ENCODE assay signal across 28 cellular contexts in genomic region chr19:50823389-50824042, GRCh38. TPM values are rescaled to one million over a fixed set of nuclear protein-coding genes. Genes with fewer than 3 reads are reported as not detected.
DNase-seq lines count a peak whose midpoint lies in the region; ATAC-seq and TF ChIP-seq lines count a peak whose summit lies in the region.
"Had no signal": no experiment of that assay in that cellular context is flagged by ENCODE, and none has a peak within 500 bp of the region (broad histone marks: within the 10 kb centered on the region; RNA-seq: fewer than 3 reads in every experiment).

KLK1 (minus strand) TSS chr19:50823787; CDS start chr19:50823748, 39 bp downstream.

- WGBS in neuronal stem cell (ENCODE audit: extremely low coverage in 2 of 2, insufficient read length in 2 of 2, insufficient replicate concordance in 1 of 2), 2 donors = no CpG with 5 or more reads among the region's 14 CpGs

- ATAC-seq in left ventricle myocardium superior (peak; percentile 19), Right ventricle myocardium inferior (no peak), GM21529 (IDR thresholded peaks at IDR 0.05; ENCODE audit: unreplicated experiment) (no peak), natural killer cell (no peak)
- ATAC-seq: lower lobe of right lung; SK-N-SH treated with all-trans-retinoic acid at 6 μM for 48 hours; stimulated activated effector memory CD8-positive, alpha-beta T cell treated with anti-CD3 and anti-CD28 coated beads, Interleukin-12 subunit alpha, Interleukin-12 subunit beta, amount 100 ng/mL, for 72 hours had no signal

- no peak within 1 kb of the TSS for H3K4me2 ChIP-seq in neuronal stem cell (ENCODE audit: insufficient read depth, low read length, poor library complexity, severe bottlenecking)

- H3K36me3 ChIP-seq in neuronal stem cell (replicated peaks in 1 of 2; ENCODE audit: control insufficient read depth in 2 of 2, insufficient read depth in 2 of 2, low read length in 2 of 2) = no peaks in the 10 kb centered on the region
- H3K36me3 ChIP-seq: adrenal gland, lower lobe of right lung, uterus had no signal

- no peak within 1 kb of the TSS for H3K4ac ChIP-seq in neuronal stem cell (ENCODE audit: low read length)

- H3K27me3 ChIP-seq in neuronal stem cell (ENCODE audit: control insufficient read depth in 3 of 3, insufficient read depth in 3 of 3, low read depth in 1 of 3, low read length in 3 of 3) = peaks cover 10 to 60% (median 42%) of the 10 kb centered on the region in 3 experiments

- no peak for DNase-seq in left ventricle myocardium superior
- DNase-seq in Right ventricle myocardium inferior (ENCODE audit: missing footprints) = no peak
- peak; percentile 56 for DNase-seq in chondrocyte (ENCODE audit: low spot score)
- no peak for DNase-seq in neuronal stem cell (ENCODE audit: low spot score)
- no peak for DNase-seq in D341Med (ENCODE audit: low spot score)
- DNase-seq in activated CD4-positive, alpha-beta T cell treated with anti-CD3 and anti-CD28 coated beads for 1 hour = no peak
- DNase-seq in natural killer cell = no peak
- DNase-seq: activated CD4-positive, alpha-beta T cell treated with anti-CD3 and anti-CD28 coated beads, Interleukin-2, amount 10 ng/mL, durations not matched to agents 7 days and 5 days; activated T-cell treated with anti-CD3 and anti-CD28 coated beads, Interleukin-2, amount 50 U/mL, for 48 hours; adrenal gland; CD4-positive, alpha-beta memory T cell; cerebellar nuclear complex; lower lobe of right lung; NCI-H1436; nephron progenitor cell; right cardiac atrium; stimulated activated CD4-positive, alpha-beta T cell treated with anti-CD3 and anti-CD28 coated beads, Interleukin-12 subunit alpha, Interleukin-12 subunit beta, amount 100 ng/mL, for 4 hours; stimulated activated CD4-positive, alpha-beta T cell treated with anti-CD3 and anti-CD28 coated beads, Interleukin-4, amount 100 ng/mL, for 24 hours; T-helper 9 cell; uterus had no signal

- H2BK15ac ChIP-seq in neuronal stem cell (ENCODE audit: low read length) = no peak within 1 kb of the TSS

- H3K4me3 ChIP-seq in neuronal stem cell (ENCODE audit: low read length in 2 of 2) = no peak within 1 kb of the TSS
- H3K4me3 ChIP-seq: adrenal gland, lower lobe of right lung, uterus had no signal

- no peak within 1 kb of the TSS for H3K14ac ChIP-seq in neuronal stem cell (ENCODE audit: low read length)

- H3K79me1 ChIP-seq in neuronal stem cell (ENCODE audit: low read depth, low read length) = no peaks in the 10 kb centered on the region

- peak within 1 kb of the TSS; percentile 40 for H3K18ac ChIP-seq in neuronal stem cell (ENCODE audit: low read length)

- intact Hi-C loops in left ventricle myocardium superior (cut with micrococcal nuclease) (no loop called here), Right ventricle myocardium inferior (cut with DNase I) (no loop called here), natural killer cell (cut with micrococcal nuclease) (no loop called here)

- H3K27ac ChIP-seq in neuronal stem cell (replicated peaks; ENCODE audit: low read length) = no peak within 1 kb of the TSS
- H3K27ac ChIP-seq: adrenal gland, lower lobe of right lung, uterus, VCaP had no signal

- H2AFZ ChIP-seq in neuronal stem cell (ENCODE audit: low read length) = no peak within 1 kb of the TSS

- no peak within 1 kb of the TSS for H3K23ac ChIP-seq in neuronal stem cell (ENCODE audit: low read depth, low read length, poor library complexity)

- no peaks in the 10 kb centered on the region for H3K36me3 Mint-ChIP-seq in chondrocyte (ENCODE audit: low read depth)
- H3K36me3 Mint-ChIP-seq in natural killer cell = no peaks in the 10 kb centered on the region
- H3K36me3 Mint-ChIP-seq: brain; CD4-positive, alpha-beta memory T cell; stimulated activated effector memory CD8-positive, alpha-beta T cell treated with anti-CD3 and anti-CD28 coated beads, Interleukin-12 subunit alpha, Interleukin-12 subunit beta, amount 100 ng/mL, for 72 hours had no signal

- no peak within 1 kb of the TSS for H4K91ac ChIP-seq in neuronal stem cell (ENCODE audit: low read depth, low read length, poor library complexity)

- TF ChIP-seq CTCF in chondrocyte (IDR thresholded peaks at IDR 0.05) = no peak
- TF ChIP-seq CTCF in natural killer cell (IDR thresholded peaks at IDR 0.05) = no peak

- H2BK120ac ChIP-seq in neuronal stem cell (ENCODE audit: low read depth, low read length) = no peak within 1 kb of the TSS

- no peak within 1 kb of the TSS for H4K8ac ChIP-seq in neuronal stem cell (ENCODE audit: low read depth, low read length)

- H2AK5ac ChIP-seq in neuronal stem cell (ENCODE audit: low read depth, low read length) = no peak within 1 kb of the TSS

- H3K9me3 ChIP-seq in neuronal stem cell (replicated peaks in 1 of 2; ENCODE audit: control insufficient read depth in 2 of 2, insufficient read depth in 1 of 2, low read depth in 1 of 2, low read length in 2 of 2) = peaks cover 0 to 6% of the 10 kb centered on the region in 2 donors
- H3K9me3 ChIP-seq: adrenal gland, lower lobe of right lung, uterus had no signal

- H3K27ac Mint-ChIP-seq in chondrocyte (ENCODE audit: unreplicated experiment) (no peak within 1 kb of the TSS), natural killer cell (no peak within 1 kb of the TSS)
- H3K27ac Mint-ChIP-seq: activated CD4-positive, alpha-beta T cell treated with anti-CD3 and anti-CD28 coated beads, Interleukin-2, amount 10 ng/mL, durations not matched to agents 7 days and 5 days; brain; CD4-positive, alpha-beta memory T cell; stimulated activated effector memory CD8-positive, alpha-beta T cell treated with anti-CD3 and anti-CD28 coated beads, Interleukin-12 subunit alpha, Interleukin-12 subunit beta, amount 100 ng/mL, for 72 hours had no signal

- H3K4me1 ChIP-seq in neuronal stem cell (ENCODE audit: control insufficient read depth in 2 of 2, insufficient read depth in 1 of 2, low read depth in 1 of 2, low read length in 2 of 2) = peaks cover 0 to 3% of the 10 kb centered on the region in 2 donors
- H3K4me1 ChIP-seq: uterus had no signal

- H3K27me3 Mint-ChIP-seq in chondrocyte (ENCODE audit: low read depth) (peaks cover 61% of the 10 kb centered on the region), natural killer cell (ENCODE audit: low read depth in 2 of 2) (peaks cover 50 to 51% of the 10 kb centered on the region in 2 donors)

- no peak within 1 kb of the TSS for H3K9ac ChIP-seq in neuronal stem cell (ENCODE audit: low read depth, low read length, poor library complexity)

- peak within 1 kb of the TSS; percentile 78 for H2BK12ac ChIP-seq in neuronal stem cell (ENCODE audit: low read length)

- H3K4me3 Mint-ChIP-seq in chondrocyte (ENCODE audit: unreplicated experiment) (no peak within 1 kb of the TSS), natural killer cell (no peak within 1 kb of the TSS)
- H3K4me3 Mint-ChIP-seq: activated CD4-positive, alpha-beta T cell treated with anti-CD3 and anti-CD28 coated beads, Interleukin-2, amount 10 ng/mL, durations not matched to agents 7 days and 5 days; brain; nephron progenitor cell; stimulated activated effector memory CD8-positive, alpha-beta T cell treated with anti-CD3 and anti-CD28 coated beads, Interleukin-12 subunit alpha, Interleukin-12 subunit beta, amount 100 ng/mL, for 72 hours had no signal

- H3K4me1 Mint-ChIP-seq in chondrocyte (ENCODE audit: low read depth) (peaks cover 11% of the 10 kb centered on the region), natural killer cell (peaks cover 6 to 14% of the 10 kb centered on the region in 2 donors)

- no peak within 1 kb of the TSS for H2BK5ac ChIP-seq in neuronal stem cell (ENCODE audit: low read length)

- H3K9me3 Mint-ChIP-seq in chondrocyte (ENCODE audit: low read depth) (no peaks in the 10 kb centered on the region), natural killer cell (no peaks in the 10 kb centered on the region)
- H3K9me3 Mint-ChIP-seq: activated CD4-positive, alpha-beta T cell treated with anti-CD3 and anti-CD28 coated beads, Interleukin-2, amount 10 ng/mL, durations not matched to agents 7 days and 5 days; stimulated activated effector memory CD8-positive, alpha-beta T cell treated with anti-CD3 and anti-CD28 coated beads, Interleukin-12 subunit alpha, Interleukin-12 subunit beta, amount 100 ng/mL, for 72 hours had no signal

RNA-seq across cellular contexts. Expression of gene KLK1, which starts in this region (rescaled TPM):
- total RNA-seq in left ventricle myocardium superior (not detected), Right ventricle myocardium inferior (0.32 TPM), chondrocyte (not detected in 3 replicates), natural killer cell (not detected)
- not detected for polyA plus RNA-seq in neuronal stem cell (2013, experiment 1 of 2)
- not detected for polyA plus RNA-seq in neuronal stem cell (2013, experiment 2 of 2)
- total RNA-seq: A172; CD4-positive, alpha-beta memory T cell; G401; mononuclear cell had no signal
- polyA plus RNA-seq: CD4-positive, alpha-beta memory T cell had no signal

Comparison
In these comparisons a context has a peak if more than half of its experiments do, and no peak if none do; other contexts are left out.
1. Peak in ATAC-seq in left ventricle myocardium superior; RNA of the gene not detected or under 1 TPM.
2. Peak in DNase-seq in chondrocyte; RNA of the gene not detected or under 1 TPM.